Comparison of ENCODE assay signal across 19 cellular contexts in genomic region chrX:42366181-42366580, GRCh38.
DNase-seq lines count a peak whose midpoint lies in the region; ATAC-seq, FAIRE-seq and TF ChIP-seq lines count a peak whose summit lies in the region.
"Had no signal": no experiment of that assay in that cellular context is flagged by ENCODE, and none has a peak within 500 bp of the region (broad histone marks: within the 10 kb centered on the region; RNA-seq: fewer than 3 reads in every experiment).

No MANE protein-coding gene starts in this region.

- H3K4me1 Mint-ChIP-seq in endodermal cell: no peaks in the 10 kb centered on the region
- H3K4me1 Mint-ChIP-seq: CD4-positive, CD25-positive, alpha-beta regulatory T cell had no signal

- no peaks in the 10 kb centered on the region for H3K27me3 ChIP-seq in OCI-LY1 (ENCODE audit: insufficient read depth, low read length)
- no peaks in the 10 kb centered on the region; a peak in 1 of 4 replicates for H3K27me3 ChIP-seq in GM12878 (replicated peaks in 1 of 2; ENCODE audit: control insufficient read depth in 2 of 2, insufficient read depth in 2 of 2, low read length in 1 of 2)
- no peaks in the 10 kb centered on the region for H3K27me3 ChIP-seq in endodermal cell (ENCODE audit: control insufficient read depth, insufficient read depth, low read length, poor library complexity, severe bottlenecking)

- peak overlapping the region; percentile 3 for H3K27ac ChIP-seq in OCI-LY1 (ENCODE audit: low read depth, low read length, poor library complexity, severe bottlenecking)
- H3K27ac ChIP-seq in GM12878 (ENCODE audit: control insufficient read depth, insufficient read depth): no peak overlapping the region
- no peak overlapping the region for H3K27ac ChIP-seq in endodermal cell (ENCODE audit: low read depth, low read length)
- H3K27ac ChIP-seq: BLaER1 treated with 17β-estradiol and CSF1 and Interleukin-3, amounts not matched to agents 10 nM and 100 nM had no signal

- POLR2A ChIA-PET in GM12878 (lab: Charles Lee): no interaction called here

- TF ChIP-seq CTCF in OCI-LY1 (IDR thresholded peaks at IDR 0.05; ENCODE audit: low read length): no peak
- TF ChIP-seq CTCF in GM12878 (IDR thresholded peaks at IDR 0.05 in 2 of 3, conservative IDR thresholded peaks at IDR 0.05 in 1 of 3; ENCODE audit: control insufficient read depth in 2 of 3, extremely low read depth in 1 of 3, insufficient read depth in 1 of 3, low read depth in 3 of 3, low read length in 3 of 3): no peak
- no peak for TF ChIP-seq CTCF in endodermal cell (conservative IDR thresholded peaks at IDR 0.05)

- no peak overlapping the region for H2AFZ ChIP-seq in OCI-LY1 (ENCODE audit: low read length)
- H2AFZ ChIP-seq in GM12878 (ENCODE audit: control insufficient read depth, low read depth, low read length): no peak overlapping the region

- TF ChIP-seq EP300 in GM12878 (IDR thresholded peaks at IDR 0.05; ENCODE audit: borderline replicate concordance in 1 of 2, control insufficient read depth in 1 of 2, low read depth in 2 of 2, low read length in 2 of 2): no peak

- H3K9ac ChIP-seq in OCI-LY1 (ENCODE audit: low read length): no peak overlapping the region
- H3K9ac ChIP-seq in GM12878 (ENCODE audit: control insufficient read depth, insufficient read depth, low read length): no peak overlapping the region
- no peak overlapping the region for H3K9ac ChIP-seq in endodermal cell (ENCODE audit: extremely low read depth, low read length, poor library complexity, severe bottlenecking)
- H3K9ac ChIP-seq: BLaER1 treated with 17β-estradiol and CSF1 and Interleukin-3, amounts not matched to agents 10 nM and 100 nM had no signal

- H3K36me3 ChIP-seq in OCI-LY1 (ENCODE audit: insufficient read depth, low read length) (no peaks in the 10 kb centered on the region), GM12878 (ENCODE audit: control insufficient read depth in 2 of 2, insufficient read depth in 2 of 2, low read length in 1 of 2) (no peaks in the 10 kb centered on the region), endodermal cell (ENCODE audit: control insufficient read depth, insufficient read depth, low read length) (no peaks in the 10 kb centered on the region)
- H3K36me3 ChIP-seq: BLaER1 treated with 17β-estradiol and CSF1 and Interleukin-3, amounts not matched to agents 10 nM and 100 nM; HAP-1 had no signal

- RAD21 ChIA-PET in GM12878 (lab: Charles Lee; ENCODE audit: unreplicated experiment): no interaction called here

- WGBS in GM12878 (ENCODE audit: insufficient coverage, insufficient replicate concordance, low lambda C conversion rate, missing lambda C conversion rate): 23% methylated on average over 2 of the region's 2 CpGs
- WGBS in endodermal cell (ENCODE audit: insufficient coverage in 1 of 2, insufficient read length in 1 of 2), 2 experiments: 86% methylated on average over 1 of the region's 2 CpGs; no CpG with 5 or more reads in 1 of the 2 experiments

- no peak for TF ChIP-seq POLR2A in GM12878 (IDR thresholded peaks at IDR 0.05; ENCODE audit: low read depth, low read length)

- ATAC-seq in GM12878: peak; percentile 30; the same call in 1 of the 3 replicates
- ATAC-seq in HG03521 (IDR thresholded peaks at IDR 0.05; ENCODE audit: unreplicated experiment): no peak

- H3K4me3 ChIP-seq in OCI-LY1 (ENCODE audit: low read depth, low read length, poor library complexity, severe bottlenecking): no peak overlapping the region
- H3K4me3 ChIP-seq in GM12878: no peak overlapping the region
- no peak overlapping the region for H3K4me3 ChIP-seq in endodermal cell (ENCODE audit: low read length)
- H3K4me3 ChIP-seq: BLaER1 treated with 17β-estradiol and CSF1 and Interleukin-3, amounts not matched to agents 10 nM and 100 nM; HAP-1 had no signal

- no peaks in the 10 kb centered on the region for H4K20me1 ChIP-seq in OCI-LY1 (ENCODE audit: insufficient read depth, low read length)
- H4K20me1 ChIP-seq in GM12878 (ENCODE audit: control insufficient read depth, insufficient read depth): no peaks in the 10 kb centered on the region

- no peak for FAIRE-seq in GM12878 (lab: Jason Lieb, UNC)
- FAIRE-seq: GM12891 had no signal

- no peak overlapping the region for H3K27ac Mint-ChIP-seq in endodermal cell
- H3K27ac Mint-ChIP-seq: CD4-positive, CD25-positive, alpha-beta regulatory T cell; HFFc6 had no signal

- no peaks in the 10 kb centered on the region for H3K9me3 ChIP-seq in OCI-LY1 (ENCODE audit: low read length)
- H3K9me3 ChIP-seq in GM12878 (replicated peaks; ENCODE audit: control insufficient read depth, insufficient read depth, low read length): no peaks in the 10 kb centered on the region
- H3K9me3 ChIP-seq in endodermal cell (ENCODE audit: control insufficient read depth, low read length): no peaks in the 10 kb centered on the region
- H3K9me3 ChIP-seq: BLaER1 treated with 17β-estradiol and CSF1 and Interleukin-3, amounts not matched to agents 10 nM and 100 nM; HAP-1 had no signal

- H3K4me3 Mint-ChIP-seq in endodermal cell: no peak overlapping the region
- H3K4me3 Mint-ChIP-seq: CD4-positive, CD25-positive, alpha-beta regulatory T cell; HFFc6 had no signal

- CTCF ChIA-PET in GM12878 (lab: Yijun Ruan, JAX): no interaction called here

- H3K4me2 ChIP-seq in OCI-LY1 (ENCODE audit: low read length): no peak overlapping the region; the same call in 1 of the 2 replicates
- no peak overlapping the region for H3K4me2 ChIP-seq in GM12878 (ENCODE audit: control insufficient read depth, insufficient read depth)
- H3K4me2 ChIP-seq: BLaER1 treated with 17β-estradiol and CSF1 and Interleukin-3, amounts not matched to agents 10 nM and 100 nM had no signal

- H3K79me2 ChIP-seq in OCI-LY1 (ENCODE audit: insufficient read depth, low read length) (no peaks in the 10 kb centered on the region), GM12878 (ENCODE audit: control insufficient read depth, insufficient read depth, low read length) (no peaks in the 10 kb centered on the region)

- SMC1A ChIA-PET in GM12878 (lab: Charles Lee; ENCODE audit: uncharacterized antibody, unreplicated experiment): interaction anchor here (1.3 to 1.7 kb wide), 2 partner anchors 44 to 90 kb away, joined by 4 read pairs; no protein-coding TSS in a partner anchor

- no peaks in the 10 kb centered on the region for H3K27me3 Mint-ChIP-seq in endodermal cell (ENCODE audit: insufficient read depth)
- H3K27me3 Mint-ChIP-seq: CD4-positive, CD25-positive, alpha-beta regulatory T cell had no signal

- H3F3A ChIP-seq in OCI-LY1 (ENCODE audit: insufficient read depth, low read length): no peaks in the 10 kb centered on the region

- H3K4me1 ChIP-seq in OCI-LY1 (ENCODE audit: insufficient read depth, low read length, severe bottlenecking) (peaks cover 48% of the 10 kb centered on the region), GM12878 (ENCODE audit: control insufficient read depth, insufficient read depth, low read length) (no peaks in the 10 kb centered on the region), endodermal cell (ENCODE audit: control insufficient read depth, insufficient read depth, low read length) (no peaks in the 10 kb centered on the region)
- H3K4me1 ChIP-seq: BLaER1 treated with 17β-estradiol and CSF1 and Interleukin-3, amounts not matched to agents 10 nM and 100 nM; HAP-1 had no signal

- peak; percentile 31 for DNase-seq in NCI-H748 (lab: John Stamatoyannopoulos, UW; ENCODE audit: unreplicated experiment)
- DNase-seq in NCI-H748 treated with DMSO at 0.1 percent for 48 hours (lab: John Stamatoyannopoulos, UW): no peak
- no peak for DNase-seq in GM12878 (ENCODE audit: low read depth, low spot score)
- DNase-seq in myocyte (ENCODE audit: low read depth): peak; percentile 35
- DNase-seq in activated naive CD4-positive, alpha-beta T cell treated with anti-CD3 and anti-CD28 coated beads, Interleukin-2, amount 50 U/mL, for 16 hours: no peak
- no peak for DNase-seq in endodermal cell
- DNase-seq: 8988T; ACHN; Calu3; CD4-positive, CD25-positive, alpha-beta regulatory T cell; DMS 273 treated with DMSO at 0.1 percent for 48 hours; GOT3; HFFc6; IMR-90 had no signal

- no peak for TF ChIP-seq RAD21 in GM12878 (IDR thresholded peaks at IDR 0.05; ENCODE audit: insufficient read depth, low read depth, low read length)

- in situ Hi-C loops in GM12878 (cut with MboI): no loop called here

- H3K9me2 ChIP-seq in OCI-LY1 (ENCODE audit: low read depth, low read length): no peaks in the 10 kb centered on the region

- BruUV-seq in GM12878 (replicated peaks; lab: Mats Ljungman, UMichigan): no TSS peak

- no peaks in the 10 kb centered on the region for H3K36me3 Mint-ChIP-seq in endodermal cell (ENCODE audit: low read depth)
- H3K36me3 Mint-ChIP-seq: CD4-positive, CD25-positive, alpha-beta regulatory T cell had no signal

- H3K9me3 Mint-ChIP-seq in endodermal cell: peaks cover 4% of the 10 kb centered on the region
- H3K9me3 Mint-ChIP-seq: HFFc6 had no signal

- intact Hi-C loops in GM12878 (cut with micrococcal nuclease; ENCODE audit: unreplicated experiment): no loop called here

TF ChIP-seq in GM12878, 131 proteins besides CTCF, POLR2A, EP300 and RAD21 (continues in another document):
- TF ChIP-seq BCL3 (IDR thresholded peaks at IDR 0.05; ENCODE audit: borderline replicate concordance, insufficient read depth, low read depth, low read length, poor library complexity, severe bottlenecking) (no peak), FOS (IDR thresholded peaks at IDR 0.05; ENCODE audit: borderline replicate concordance, extremely low read depth, insufficient read length) (no peak), SP1 (IDR thresholded peaks at IDR 0.05; ENCODE audit: low read depth, low read length) (no peak), MTA3 (IDR thresholded peaks at IDR 0.05; ENCODE audit: borderline replicate concordance, low read length) (no peak), STAT3 (IDR thresholded peaks at IDR 0.05; ENCODE audit: low read depth, low read length) (no peak), EGR1 (IDR thresholded peaks at IDR 0.05; ENCODE audit: borderline replicate concordance in 1 of 2, low read depth in 2 of 2, low read length in 2 of 2) (no peak), ATF7 (IDR thresholded peaks at IDR 0.05; ENCODE audit: low read depth) (no peak), SUZ12 (IDR thresholded peaks at IDR 0.05; ENCODE audit: unreplicated experiment) (no peak), ZBED1 (IDR thresholded peaks at IDR 0.05; ENCODE audit: borderline replicate concordance) (no peak)

Comparison
In these comparisons a context has a peak if more than half of its experiments do, and no peak if none do; other contexts are left out.
1. DNase-seq: peak in NCI-H748 (single experiment) and myocyte (single experiment); none in NCI-H748 treated with DMSO at 0.1 percent for 48 hours (single experiment), GM12878 (single experiment), activated naive CD4-positive, alpha-beta T cell treated with anti-CD3 and anti-CD28 coated beads, Interleukin-2, amount 50 U/mL, for 16 hours (single experiment) and endodermal cell (single experiment).